Comparison of ENCODE assay signal across 1 cellular context in the genomic region with DNA sequence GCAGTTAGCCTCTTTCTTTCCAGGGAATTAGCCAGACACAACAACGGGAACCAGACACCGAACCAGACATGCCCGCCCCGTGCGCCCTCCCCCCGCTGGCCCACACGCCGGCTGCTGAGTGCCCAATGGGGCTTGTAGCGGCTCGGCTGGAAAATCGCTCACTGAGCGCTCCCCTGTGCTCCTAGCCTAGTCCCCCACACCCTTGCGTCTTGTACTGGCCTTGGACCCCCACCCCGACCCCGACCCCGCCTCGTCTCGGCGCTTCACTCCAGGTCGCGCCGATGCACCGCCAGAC.
A peak's percentile ranks its signal among the peaks of the same experiment; 100 is the strongest.
TF ChIP-seq lines count a peak whose summit lies in the region.

No MANE protein-coding gene starts in this region.

TF ChIP-seq in HepG2, 621 proteins besides CTCF, POLR2A, EP300 and RAD21:
- TF ChIP-seq MBD4 (IDR thresholded peaks at IDR 0.05; ENCODE audit: borderline replicate concordance, low read length) (no peak), GRHL1 (CRISPR knock-in tag; conservative IDR thresholded peaks at IDR 0.05) (no peak), CENPT (CRISPR knock-in tag; IDR thresholded peaks at IDR 0.05; ENCODE audit: low read depth) (no peak), PREB (CRISPR knock-in tag; IDR thresholded peaks at IDR 0.05) (no peak), BCL6 (CRISPR knock-in tag; IDR thresholded peaks at IDR 0.05) (peak; percentile 23; the same call in 1 of the 2 replicates), BORCS8-MEF2B (CRISPR knock-in tag; IDR thresholded peaks at IDR 0.05) (no peak), HES4 (CRISPR knock-in tag; IDR thresholded peaks at IDR 0.05; ENCODE audit: borderline replicate concordance) (0 out of 2 replicates have a peak, but pooled peaks have one; percentile 34)
- TF ChIP-seq, protein P1, sequence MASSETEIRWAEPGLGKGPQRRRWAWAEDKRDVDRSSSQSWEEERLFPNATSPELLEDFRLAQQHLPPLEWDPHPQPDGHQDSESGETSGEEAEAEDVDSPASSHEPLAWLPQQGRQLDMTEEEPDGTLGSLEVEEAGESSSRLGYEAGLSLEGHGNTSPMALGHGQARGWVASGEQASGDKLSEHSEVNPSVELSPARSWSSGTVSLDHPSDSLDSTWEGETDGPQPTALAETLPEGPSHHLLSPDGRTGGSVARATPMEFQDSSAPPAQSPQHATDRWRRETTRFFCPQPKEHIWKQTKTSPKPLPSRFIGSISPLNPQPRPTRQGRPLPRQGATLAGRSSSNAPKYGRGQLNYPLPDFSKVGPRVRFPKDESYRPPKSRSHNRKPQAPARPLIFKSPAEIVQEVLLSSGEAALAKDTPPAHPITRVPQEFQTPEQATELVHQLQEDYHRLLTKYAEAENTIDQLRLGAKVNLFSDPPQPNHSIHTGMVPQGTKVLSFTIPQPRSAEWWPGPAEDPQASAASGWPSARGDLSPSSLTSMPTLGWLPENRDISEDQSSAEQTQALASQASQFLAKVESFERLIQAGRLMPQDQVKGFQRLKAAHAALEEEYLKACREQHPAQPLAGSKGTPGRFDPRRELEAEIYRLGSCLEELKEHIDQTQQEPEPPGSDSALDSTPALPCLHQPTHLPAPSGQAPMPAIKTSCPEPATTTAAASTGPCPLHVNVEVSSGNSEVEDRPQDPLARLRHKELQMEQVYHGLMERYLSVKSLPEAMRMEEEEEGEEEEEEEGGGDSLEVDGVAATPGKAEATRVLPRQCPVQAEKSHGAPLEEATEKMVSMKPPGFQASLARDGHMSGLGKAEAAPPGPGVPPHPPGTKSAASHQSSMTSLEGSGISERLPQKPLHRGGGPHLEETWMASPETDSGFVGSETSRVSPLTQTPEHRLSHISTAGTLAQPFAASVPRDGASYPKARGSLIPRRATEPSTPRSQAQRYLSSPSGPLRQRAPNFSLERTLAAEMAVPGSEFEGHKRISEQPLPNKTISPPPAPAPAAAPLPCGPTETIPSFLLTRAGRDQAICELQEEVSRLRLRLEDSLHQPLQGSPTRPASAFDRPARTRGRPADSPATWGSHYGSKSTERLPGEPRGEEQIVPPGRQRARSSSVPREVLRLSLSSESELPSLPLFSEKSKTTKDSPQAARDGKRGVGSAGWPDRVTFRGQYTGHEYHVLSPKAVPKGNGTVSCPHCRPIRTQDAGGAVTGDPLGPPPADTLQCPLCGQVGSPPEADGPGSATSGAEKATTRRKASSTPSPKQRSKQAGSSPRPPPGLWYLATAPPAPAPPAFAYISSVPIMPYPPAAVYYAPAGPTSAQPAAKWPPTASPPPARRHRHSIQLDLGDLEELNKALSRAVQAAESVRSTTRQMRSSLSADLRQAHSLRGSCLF (CRISPR knock-in tag; IDR thresholded peaks at IDR 0.05; ENCODE audit: borderline replicate concordance) = no peak
TF ChIP-seq in HepG2: peak in this region for 2.
